Comparison of ENCODE assay signal across 19 cellular contexts in the genomic region with DNA sequence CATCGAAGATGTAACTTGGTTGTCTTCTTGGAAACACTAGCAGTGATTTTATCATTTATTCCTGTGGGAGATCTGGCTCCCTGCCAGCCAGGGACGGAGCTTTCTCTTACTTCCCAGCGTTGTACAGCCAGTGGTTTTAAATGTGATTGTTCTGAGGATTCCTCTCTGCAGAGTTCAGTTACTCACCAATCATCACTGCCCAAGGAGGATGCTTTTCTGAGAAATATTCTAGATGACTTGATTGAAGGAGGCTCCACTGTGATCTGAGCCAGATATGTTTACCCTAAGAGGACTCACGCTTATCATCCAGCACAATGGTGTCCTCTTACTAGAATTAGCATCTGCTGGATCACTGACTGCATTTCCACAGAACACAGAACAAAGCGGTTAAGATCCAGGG.
DNase-seq lines count a peak whose midpoint lies in the region; ATAC-seq and TF ChIP-seq lines count a peak whose summit lies in the region.
"Had no signal": no experiment of that assay in that cellular context is flagged by ENCODE, and none has a peak within 500 bp of the region (broad histone marks: within the 10 kb centered on the region; RNA-seq: fewer than 3 reads in every experiment).

No MANE protein-coding gene starts in this region.

- no peaks in the 10 kb centered on the region for H3K27me3 Mint-ChIP-seq in activated CD4-positive, alpha-beta T cell treated with anti-CD3 and anti-CD28 coated beads, Interleukin-2, amount 10 ng/mL, durations not matched to agents 24 days and 14 days
- H3K27me3 Mint-ChIP-seq in activated CD4-positive, alpha-beta memory T cell treated with anti-CD3 and anti-CD28 coated beads, Interleukin-2, amount 10 ng/mL, durations not matched to agents 7 days and 5 days: no peaks in the 10 kb centered on the region
- H3K27me3 Mint-ChIP-seq: CD8-positive, alpha-beta memory T cell; T-helper 17 cell had no signal

- ATAC-seq in left cardiac atrium: no peak
- ATAC-seq: T-helper 17 cell had no signal

- intact Hi-C loops in activated CD4-positive, alpha-beta T cell treated with anti-CD3 and anti-CD28 coated beads, Interleukin-2, amount 10 ng/mL, durations not matched to agents 24 days and 14 days (cut with micrococcal nuclease): no loop called here
- intact Hi-C loops in left cardiac atrium (cut with DNase I) (no loop called here), spleen (cut with DNase I; ENCODE audit: low total_unique reads) (no loop called here)

- CTCF ChIA-PET in activated CD4-positive, alpha-beta memory T cell treated with anti-CD3 and anti-CD28 coated beads, Interleukin-2, amount 10 ng/mL, durations not matched to agents 7 days and 5 days (lab: Charles Lee): interaction anchor here (2.7 kb wide), 1 partner anchor 10 kb away, joined by 13 read pairs; no protein-coding TSS in a partner anchor

- no peaks in the 10 kb centered on the region for H3K36me3 ChIP-seq in spleen

- TF ChIP-seq CTCF in spleen (IDR thresholded peaks at IDR 0.05 in 8 of 11, conservative IDR thresholded peaks at IDR 0.05 in 3 of 11): no peak

- H3K9me3 Mint-ChIP-seq in activated CD4-positive, alpha-beta T cell treated with anti-CD3 and anti-CD28 coated beads, Interleukin-2, amount 10 ng/mL, durations not matched to agents 24 days and 14 days: peaks cover 50% of the 10 kb centered on the region
- H3K9me3 Mint-ChIP-seq in activated CD4-positive, alpha-beta memory T cell treated with anti-CD3 and anti-CD28 coated beads, Interleukin-2, amount 10 ng/mL, durations not matched to agents 7 days and 5 days: peaks cover 25% of the 10 kb centered on the region

- no peaks in the 10 kb centered on the region for H3K9me3 ChIP-seq in spleen

- H3K27ac ChIP-seq in spleen: no peak overlapping the region
- H3K27ac ChIP-seq: KMS-11 had no signal

- H3K4me3 ChIP-seq in spleen: no peak overlapping the region

- no peak overlapping the region for H3K4me3 Mint-ChIP-seq in activated CD4-positive, alpha-beta T cell treated with anti-CD3 and anti-CD28 coated beads, Interleukin-2, amount 10 ng/mL, durations not matched to agents 24 days and 14 days
- no peak overlapping the region for H3K4me3 Mint-ChIP-seq in activated CD4-positive, alpha-beta memory T cell treated with anti-CD3 and anti-CD28 coated beads, Interleukin-2, amount 10 ng/mL, durations not matched to agents 7 days and 5 days
- H3K4me3 Mint-ChIP-seq: T-helper 17 cell had no signal

- H3K36me3 Mint-ChIP-seq in activated CD4-positive, alpha-beta T cell treated with anti-CD3 and anti-CD28 coated beads, Interleukin-2, amount 10 ng/mL, durations not matched to agents 24 days and 14 days (ENCODE audit: low read depth): peaks cover 30% of the 10 kb centered on the region
- peaks cover 27% of the 10 kb centered on the region for H3K36me3 Mint-ChIP-seq in activated CD4-positive, alpha-beta memory T cell treated with anti-CD3 and anti-CD28 coated beads, Interleukin-2, amount 10 ng/mL, durations not matched to agents 7 days and 5 days (ENCODE audit: low read depth)

- no peaks in the 10 kb centered on the region for H3K4me1 ChIP-seq in spleen

- peaks cover 17% of the 10 kb centered on the region for H3K4me1 Mint-ChIP-seq in activated CD4-positive, alpha-beta T cell treated with anti-CD3 and anti-CD28 coated beads, Interleukin-2, amount 10 ng/mL, durations not matched to agents 24 days and 14 days
- H3K4me1 Mint-ChIP-seq in activated CD4-positive, alpha-beta memory T cell treated with anti-CD3 and anti-CD28 coated beads, Interleukin-2, amount 10 ng/mL, durations not matched to agents 7 days and 5 days: peaks cover 15% of the 10 kb centered on the region

- peak overlapping the region; percentile 57 for H3K27ac Mint-ChIP-seq in activated CD4-positive, alpha-beta T cell treated with anti-CD3 and anti-CD28 coated beads, Interleukin-2, amount 10 ng/mL, durations not matched to agents 24 days and 14 days
- H3K27ac Mint-ChIP-seq in activated CD4-positive, alpha-beta memory T cell treated with anti-CD3 and anti-CD28 coated beads, Interleukin-2, amount 10 ng/mL, durations not matched to agents 7 days and 5 days: peak overlapping the region; percentile 53

- 62 to 77% (median 69%) methylated on average over 5 of the region's 5 CpGs for WGBS in spleen, 5 donors

- no peaks in the 10 kb centered on the region for H3K27me3 ChIP-seq in spleen (replicated peaks in 1 of 7)

- no peak for TF ChIP-seq POLR2A in spleen (IDR thresholded peaks at IDR 0.05)

- no peak for DNase-seq in activated CD4-positive, alpha-beta T cell treated with anti-CD3 and anti-CD28 coated beads, Interleukin-2, amount 10 ng/mL, durations not matched to agents 24 days and 14 days
- DNase-seq in activated CD4-positive, alpha-beta T cell treated with anti-CD3 and anti-CD28 coated beads for 1 hour: no peak
- DNase-seq in NCI-H2227 treated with DMSO at 0.1 percent for 48 hours (lab: John Stamatoyannopoulos, UW) (peak; percentile 38), NCI-H524 (lab: John Stamatoyannopoulos, UW) (no peak), left cardiac atrium (no peak), spleen (no peak)
- no peak for DNase-seq in activated CD4-positive, alpha-beta memory T cell treated with anti-CD3 and anti-CD28 coated beads, Interleukin-2, amount 10 ng/mL, durations not matched to agents 7 days and 5 days
- DNase-seq: ACHN; C1 segment of cervical spinal cord; CD8-positive, alpha-beta memory T cell; DND-41; MV-4-11; NCI-H2029 treated with DMSO at 0.1 percent for 48 hours; NCI-H69; OCI-M1; RPMI8226; SIG-M5; T-helper 17 cell had no signal

- POLR2A ChIA-PET in activated CD4-positive, alpha-beta memory T cell treated with anti-CD3 and anti-CD28 coated beads, Interleukin-2, amount 10 ng/mL, durations not matched to agents 7 days and 5 days (lab: Charles Lee): no interaction called here
